8 cellular contexts compared by ENCODE assay signal in the genomic region with DNA sequence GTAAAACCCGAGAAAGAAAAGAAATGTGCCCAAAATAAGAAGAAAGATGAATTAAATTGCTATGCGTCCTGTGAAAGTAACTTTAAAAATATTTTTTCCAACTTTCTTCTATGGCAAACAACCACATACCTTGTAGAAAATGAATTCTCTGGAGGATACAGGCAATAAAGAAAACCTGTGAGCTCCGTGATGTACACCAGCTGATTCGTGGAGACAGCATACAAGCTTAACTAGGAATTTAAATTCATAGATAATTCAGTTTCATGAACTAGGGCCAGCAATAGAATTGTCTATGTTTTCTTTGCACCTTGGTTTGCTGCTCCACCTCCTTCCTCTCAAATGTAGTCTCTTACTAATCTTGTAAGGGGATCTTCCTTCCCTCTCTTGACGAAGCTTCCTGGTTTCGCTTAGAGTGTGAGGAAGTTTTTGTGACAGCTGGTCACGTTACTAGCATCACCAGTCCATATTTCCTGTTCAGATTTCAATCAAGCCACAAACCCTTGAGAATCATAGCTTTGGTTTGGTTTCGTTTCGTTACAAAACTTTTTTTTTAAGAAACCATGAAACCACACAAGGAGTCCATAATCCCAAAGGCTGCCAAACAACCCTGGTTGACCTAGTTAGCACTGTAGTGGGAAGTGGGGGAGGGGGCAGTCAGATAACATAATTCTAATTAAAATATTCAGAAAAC. TPM values are rescaled to one million over a fixed set of nuclear protein-coding genes. Genes with fewer than 3 reads are reported as not detected.
A peak's percentile ranks its signal among the peaks of the same experiment; 100 is the strongest.
DNase-seq lines count a peak whose midpoint lies in the region; ATAC-seq, FAIRE-seq and TF ChIP-seq lines count a peak whose summit lies in the region.

No MANE protein-coding gene starts in this region.

- H3K9me3 ChIP-seq in A549 (no peaks in the 10 kb centered on the region), Loucy (ENCODE audit: insufficient read depth, low read depth, low read length) (no peaks in the 10 kb centered on the region), HepG2 (ENCODE audit: low read length) (no peaks in the 10 kb centered on the region), transverse colon (no peaks in the 10 kb centered on the region)

- TF ChIP-seq RAD21 in A549 (conservative IDR thresholded peaks at IDR 0.05 in 1 of 2, IDR thresholded peaks at IDR 0.05 in 1 of 2) (no peak), HepG2 (CRISPR knock-in tag; IDR thresholded peaks at IDR 0.05) (no peak)

- no peaks in the 10 kb centered on the region for H3K4me1 ChIP-seq in A549
- no peaks in the 10 kb centered on the region for H3K4me1 ChIP-seq in Loucy (ENCODE audit: insufficient read depth, low read length, poor library complexity, severe bottlenecking)
- peaks cover 7% of the 10 kb centered on the region; the same call in 1 of the 2 replicates for H3K4me1 ChIP-seq in HepG2 (ENCODE audit: insufficient read depth, low read length)
- peaks cover 0 to 4% (median 0%) of the 10 kb centered on the region in 4 donors for H3K4me1 ChIP-seq in transverse colon

- FAIRE-seq in A549 (lab: Jason Lieb, UNC) (no peak), HepG2 (lab: Jason Lieb, UNC) (no peak)

- DNase-seq in A549 (ENCODE audit: low read depth in 1 of 2, low spot score in 1 of 2), result peak in 1 of 2 experiments; percentile 27
- DNase-seq in activated T-helper 1 cell treated with Interleukin-2 at 50 U/mL for 16 hours (ENCODE audit: low read depth), result peak; percentile 1
- no peak for DNase-seq in HepG2 (ENCODE audit: low spot score)
- DNase-seq in transverse colon, result no peak

- H3K9me2 ChIP-seq in Loucy (replicated peaks; ENCODE audit: low read depth, low read length), result no peaks in the 10 kb centered on the region

- TF ChIP-seq CTCF in A549 (IDR thresholded peaks at IDR 0.05), result no peak
- no peak for TF ChIP-seq CTCF in Loucy (conservative IDR thresholded peaks at IDR 0.05; ENCODE audit: low read length)
- no peak for TF ChIP-seq CTCF in HepG2 (CRISPR knock-in tag; IDR thresholded peaks at IDR 0.05)
- no peak for TF ChIP-seq CTCF in transverse colon (IDR thresholded peaks at IDR 0.05)

- in situ Hi-C loops in HepG2 (cut with HindIII; ENCODE audit: extremely low pct_ligation_motif_present, low pct_unique_long_range_greater_than_20kb), result no loop called here
- in situ Hi-C loops in transverse colon (cut with MboI; ENCODE audit: low pct_ligation_motif_present in 1 of 4, low pct_unique_long_range_greater_than_20kb in 1 of 4, low sequenced_read_pairs in 3 of 4), result no loop called here

- intact Hi-C loops in HepG2 (cut with micrococcal nuclease; ENCODE audit: unreplicated experiment) (no loop called here), transverse colon (cut with DNase I; ENCODE audit: low total_unique reads) (no loop called here)

- H2AFZ ChIP-seq in Loucy (ENCODE audit: low read length), result peak overlapping the region; percentile 29
- H2AFZ ChIP-seq in HepG2 (ENCODE audit: low read length), result peak overlapping the region; percentile 94

- H3K27me3 ChIP-seq in Loucy (ENCODE audit: insufficient read depth, low read length, poor library complexity, severe bottlenecking) (no peaks in the 10 kb centered on the region), HepG2 (ENCODE audit: control insufficient read depth in 1 of 2, insufficient read depth in 2 of 2, low read length in 2 of 2) (no peaks in the 10 kb centered on the region), transverse colon (no peaks in the 10 kb centered on the region)

- TF ChIP-seq POLR2A in A549 (IDR thresholded peaks at IDR 0.05; ENCODE audit: low read length), result no peak
- no peak for TF ChIP-seq POLR2A in HepG2 (IDR thresholded peaks at IDR 0.05; ENCODE audit: insufficient read depth in 1 of 2, low read depth in 2 of 2, low read length in 2 of 2)
- TF ChIP-seq POLR2A in transverse colon (IDR thresholded peaks at IDR 0.05), result no peak

- no peak overlapping the region for H3K9ac ChIP-seq in Loucy (ENCODE audit: low read depth, low read length, poor library complexity, severe bottlenecking)
- H3K9ac ChIP-seq in HepG2 (ENCODE audit: insufficient read depth, low read depth, low read length), result 0 out of 2 replicates have a peak overlapping the region, but pooled peaks have one; percentile 7

- CTCF ChIA-PET in A549 (lab: Yijun Ruan, JAX) (interaction anchor here (1.4 kb wide), 1 partner anchor 32 kb away, joined by 6 read pairs; no protein-coding TSS in a partner anchor), HepG2 (lab: Yijun Ruan, JAX; ENCODE audit: low intra/inter-chr PET ratio, low total read pairs) (no interaction called here)

- WGBS in A549 (ENCODE audit: missing lambda C conversion rate), result 46% methylated on average over 9 of the region's 9 CpGs
- WGBS in HepG2 (ENCODE audit: low lambda C conversion rate), result 27% methylated on average over 9 of the region's 9 CpGs
- 52 to 59% methylated on average over 9 of the region's 9 CpGs for WGBS in transverse colon (ENCODE audit: low coverage in 1 of 2), 2 donors

- H4K20me1 ChIP-seq in Loucy (ENCODE audit: insufficient read depth, low read length, poor library complexity, severe bottlenecking) (no peaks in the 10 kb centered on the region), HepG2 (ENCODE audit: insufficient read depth, low read length) (no peaks in the 10 kb centered on the region)

- peak; percentile 43 to 66; a peak in 3 of 6 replicates for ATAC-seq in A549
- ATAC-seq in GM18858 (IDR thresholded peaks at IDR 0.05; ENCODE audit: unreplicated experiment), result peak; percentile 86
- no peak for ATAC-seq in HepG2
- no peak for ATAC-seq in HG03135 (IDR thresholded peaks at IDR 0.05; ENCODE audit: unreplicated experiment)
- no peak for ATAC-seq in GM21447 (IDR thresholded peaks at IDR 0.05; ENCODE audit: unreplicated experiment)

- no TSS peak for BruUV-seq in HepG2 (replicated peaks; lab: Mats Ljungman, UMichigan)

- TF ChIP-seq EP300 in A549 (IDR thresholded peaks at IDR 0.05) (no peak), HepG2 (IDR thresholded peaks at IDR 0.05; ENCODE audit: low read depth in 2 of 2, low read length in 2 of 2) (no peak), HepG2 (CRISPR knock-in tag; IDR thresholded peaks at IDR 0.05; ENCODE audit: borderline replicate concordance) (no peak), transverse colon (IDR thresholded peaks at IDR 0.05; ENCODE audit: low read depth) (no peak)

- no peaks in the 10 kb centered on the region for H3K79me2 ChIP-seq in Loucy (ENCODE audit: insufficient read depth, low read length)
- no peaks in the 10 kb centered on the region for H3K79me2 ChIP-seq in HepG2 (ENCODE audit: insufficient read depth, low read length)

- POLR2A ChIA-PET in A549 (lab: Yijun Ruan, JAX), result no interaction called here
- POLR2A ChIA-PET in HepG2 (lab: Yijun Ruan, JAX), result no interaction called here

- H3K4me3 ChIP-seq in A549 (peak overlapping the region; percentile 3; the same call in 1 of the 3 replicates), Loucy (ENCODE audit: low read length, poor library complexity, severe bottlenecking) (peak overlapping the region; percentile 55), HepG2 (replicated peaks in 1 of 3; ENCODE audit: insufficient read depth in 1 of 3, low read depth in 2 of 3, low read length in 3 of 3) (peak overlapping the region in 1 of 3 experiments; percentile 34; a peak in 2 of 6 replicates), transverse colon (peak overlapping the region in 1 of 4 donors; percentile 17)

- no peaks in the 10 kb centered on the region for H3K36me3 ChIP-seq in Loucy (ENCODE audit: insufficient read depth, low read length)
- H3K36me3 ChIP-seq in HepG2 (replicated peaks in 1 of 2; ENCODE audit: control insufficient read depth in 1 of 2, insufficient read depth in 2 of 2, low read length in 2 of 2), result no peaks in the 10 kb centered on the region
- no peaks in the 10 kb centered on the region for H3K36me3 ChIP-seq in transverse colon

- H3K27ac ChIP-seq in A549 (peak overlapping the region; percentile 13 to 66; a peak in 2 of 6 replicates), HepG2 (ENCODE audit: extremely low read length, insufficient read depth, low read length) (no peak overlapping the region), transverse colon (peak overlapping the region in 1 of 4 donors; percentile 22)

- H3F3A ChIP-seq in Loucy (ENCODE audit: low read depth), result no peaks in the 10 kb centered on the region

- H3K4me2 ChIP-seq in A549 (peak overlapping the region; percentile 53), Loucy (ENCODE audit: low read depth, low read length, poor library complexity, severe bottlenecking) (peak overlapping the region; percentile 57), HepG2 (ENCODE audit: low read depth, low read length) (peak overlapping the region; percentile 46)

TF ChIP-seq in A549, 52 proteins besides CTCF, POLR2A, EP300 and RAD21 (continues in another document):
- no peak for TF ChIP-seq RARB (CRISPR knock-in tag; IDR thresholded peaks at IDR 0.05)

RNA-seq across cellular contexts. Expression of a gene that starts 35.8 kb away (rescaled TPM):
- polyA plus RNA-seq in A549 (2011; rRNA removed) (0.13 and 0.15 TPM in 2 replicates), A549 (2017; fragmentation: RNase III; extraction: RNeasy Plus Mini Kit Qiagen cat#74134 plus additional on column Dnase treatment) (0.31 to 0.59 TPM (median 0.37 TPM) in 3 replicates), HepG2 (2011; rRNA removed) (0.07 and 0.10 TPM in 2 replicates)
- polyA plus RNA-seq in A549 (2012; cell fraction: cytosol; rRNA removed), result 0.09 and 0.12 TPM in 2 replicates
- 0.11 TPM in 2 replicates for polyA plus RNA-seq in A549 (2012; cell fraction: nucleus; rRNA removed)
- 0.04 and 0.10 TPM in 2 replicates for polyA minus RNA-seq in A549 (2011; rRNA and poly(A)+ RNA removed)
- total RNA-seq in HepG2 (2016; rRNA removed; fragmentation: Illumina TruSeq; extraction: Trizol) (not detected in 2 replicates), transverse colon (10 to 100 TPM in 1 of 4 donors, 1 to 10 TPM in 3; 2.8 to 13.1 (median 4.9) TPM)
- total RNA-seq in HepG2 (2016; cell fraction: cytosol; rRNA removed; fragmentation: Illumina TruSeq; extraction: Trizol; ENCODE audit: low read depth), result not detected in 2 replicates
- total RNA-seq in HepG2 (2016; cell fraction: insoluble cytoplasmic fraction; rRNA removed; fragmentation: Illumina TruSeq; extraction: Trizol), result not detected in 2 replicates
- total RNA-seq in HepG2 (2016; cell fraction: membrane; rRNA removed; fragmentation: Illumina TruSeq; extraction: Trizol), result not detected in 2 replicates
- total RNA-seq in HepG2 (2016; cell fraction: nucleus; rRNA removed; fragmentation: Illumina TruSeq; extraction: Trizol), result not detected in 2 replicates
- polyA plus RNA-seq in HepG2 (2011; cell fraction: cytosol; rRNA removed), result 0.04 and 0.08 TPM in 2 replicates
- 0.03 and 0.12 TPM in 2 replicates for polyA plus RNA-seq in HepG2 (2011; cell fraction: nucleus; rRNA removed)
- 0.44 and 2.0 TPM in 2 replicates for polyA plus RNA-seq in HepG2 (2012)
- polyA plus RNA-seq in HepG2 (2016; cell fraction: cytosol; fragmentation: Illumina TruSeq; extraction: Trizol; ENCODE audit: low read depth), result not detected in 2 replicates
- polyA plus RNA-seq in HepG2 (2016; cell fraction: insoluble cytoplasmic fraction; fragmentation: Illumina TruSeq; extraction: Trizol; ENCODE audit: low read depth), result not detected in 2 replicates
- polyA plus RNA-seq in HepG2 (2016; cell fraction: membrane; fragmentation: Illumina TruSeq; extraction: Trizol; ENCODE audit: low read depth), result not detected in 2 replicates
- not detected in 2 replicates for polyA plus RNA-seq in HepG2 (2016; cell fraction: nucleus; fragmentation: Illumina TruSeq; extraction: Trizol; ENCODE audit: insufficient read depth, low read depth)
- 0.06 TPM in 1 of 2 replicates, not detected in the other for polyA minus RNA-seq in HepG2 (2011; rRNA and poly(A)+ RNA removed; ENCODE audit: low replicate concordance)
- not detected in 2 replicates for polyA minus RNA-seq in HepG2 (2011; cell fraction: cytosol; rRNA and poly(A)+ RNA removed)
- polyA minus RNA-seq in HepG2 (2011; cell fraction: nucleus; rRNA and poly(A)+ RNA removed), result not detected in 2 replicates

Comparison
In these comparisons a context has a peak if more than half of its experiments do, and no peak if none do; other contexts are left out.
1. ATAC-seq: peak in A549 (2 of 2) and GM18858 (single experiment); none in HepG2 (single experiment), HG03135 (single experiment) and GM21447 (single experiment).
2. Peak in every context shown above with its lines, with median percentiles within 50 percentile points of each other: H3K4me2 ChIP-seq.